In genomic region chr16:29743827-29744531, GRCh38 we compare ENCODE assay signal across 12 cellular contexts. TPM values are rescaled to one million over a fixed set of nuclear protein-coding genes. Genes with fewer than 3 reads are reported as not detected.
DNase-seq lines count a peak whose midpoint lies in the region; ATAC-seq and TF ChIP-seq lines count a peak whose summit lies in the region.
"Had no signal": no experiment of that assay in that cellular context is flagged by ENCODE, and none has a peak within 500 bp of the region (broad histone marks: within the 10 kb centered on the region; RNA-seq: fewer than 3 reads in every experiment).

No MANE protein-coding gene starts in this region.

- CTCF ChIA-PET in activated CD8-positive, alpha-beta memory T cell treated with anti-CD3 and anti-CD28 coated beads, Interleukin-2, amount 10 ng/mL, durations not matched to agents 7 days and 5 days (lab: Charles Lee): interaction anchor here (1.0 to 1.9 kb wide), 5 partner anchors 8 to 72 kb away, joined by 3 to 11 read pairs (median 5); partner anchors contain the start of genes KIF22 and PAGR1

- peaks cover 41 to 65% (median 44%) of the 10 kb centered on the region in 3 donors for H3K4me1 Mint-ChIP-seq in IgD-negative memory B cell
- H3K4me1 Mint-ChIP-seq in activated CD8-positive, alpha-beta memory T cell treated with anti-CD3 and anti-CD28 coated beads, Interleukin-2, amount 10 ng/mL, durations not matched to agents 7 days and 5 days: peaks cover 68% of the 10 kb centered on the region
- H3K4me1 Mint-ChIP-seq in stimulated activated memory B cell treated with anti-CD40 and anti-IgM and Interleukin-4, amounts not matched to agents 10 μg/mL and 1 μg/mL and 100 μg/mL, for 72 hours: peaks cover 69% of the 10 kb centered on the region

- H3K27me3 Mint-ChIP-seq in IgD-negative memory B cell: no peaks in the 10 kb centered on the region
- peaks cover 3% of the 10 kb centered on the region for H3K27me3 Mint-ChIP-seq in activated CD8-positive, alpha-beta memory T cell treated with anti-CD3 and anti-CD28 coated beads, Interleukin-2, amount 10 ng/mL, durations not matched to agents 7 days and 5 days
- no peaks in the 10 kb centered on the region for H3K27me3 Mint-ChIP-seq in stimulated activated memory B cell treated with anti-CD40 and anti-IgM and Interleukin-4, amounts not matched to agents 10 μg/mL and 1 μg/mL and 100 μg/mL, for 72 hours

- H3K4me3 Mint-ChIP-seq in IgD-negative memory B cell: peak overlapping the region; percentile 92 to 99 (median 98)
- H3K4me3 Mint-ChIP-seq in activated CD8-positive, alpha-beta memory T cell treated with anti-CD3 and anti-CD28 coated beads, Interleukin-2, amount 10 ng/mL, durations not matched to agents 7 days and 5 days: peak overlapping the region; percentile 99
- H3K4me3 Mint-ChIP-seq in stimulated activated memory B cell treated with anti-CD40 and anti-IgM and Interleukin-4, amounts not matched to agents 10 μg/mL and 1 μg/mL and 100 μg/mL, for 72 hours: peak overlapping the region; percentile 95

- peaks cover 0 to 4% (median 0%) of the 10 kb centered on the region in 3 donors for H3K9me3 Mint-ChIP-seq in IgD-negative memory B cell
- H3K9me3 Mint-ChIP-seq in activated CD8-positive, alpha-beta memory T cell treated with anti-CD3 and anti-CD28 coated beads, Interleukin-2, amount 10 ng/mL, durations not matched to agents 7 days and 5 days (ENCODE audit: low read depth): no peaks in the 10 kb centered on the region
- H3K9me3 Mint-ChIP-seq in stimulated activated memory B cell treated with anti-CD40 and anti-IgM and Interleukin-4, amounts not matched to agents 10 μg/mL and 1 μg/mL and 100 μg/mL, for 72 hours: no peaks in the 10 kb centered on the region

- H3K27ac Mint-ChIP-seq in IgD-negative memory B cell: peak overlapping the region; percentile 66 to 97 (median 90)
- peak overlapping the region; percentile 61 for H3K27ac Mint-ChIP-seq in activated CD8-positive, alpha-beta memory T cell treated with anti-CD3 and anti-CD28 coated beads, Interleukin-2, amount 10 ng/mL, durations not matched to agents 7 days and 5 days
- H3K27ac Mint-ChIP-seq in stimulated activated memory B cell treated with anti-CD40 and anti-IgM and Interleukin-4, amounts not matched to agents 10 μg/mL and 1 μg/mL and 100 μg/mL, for 72 hours: peak overlapping the region; percentile 89

- peak; percentile 49 for DNase-seq in activated CD8-positive, alpha-beta memory T cell treated with anti-CD3 and anti-CD28 coated beads, Interleukin-2, amount 10 ng/mL, durations not matched to agents 7 days and 5 days
- DNase-seq in effector CD8-positive, alpha-beta T cell (lab: John Stamatoyannopoulos, UW): peak; percentile 21
- DNase-seq in glomerular visceral epithelial cell (ENCODE audit: extremely low spot score): no peak
- DNase-seq: NCI-H2029, PC-3 had no signal

- ATAC-seq in activated CD8-positive, alpha-beta memory T cell treated with anti-CD3 and anti-CD28 coated beads, Interleukin-2, amount 10 ng/mL, durations not matched to agents 7 days and 5 days: no peak
- ATAC-seq in stimulated activated memory B cell treated with anti-CD40 and anti-IgM and Interleukin-4, amounts not matched to agents 10 μg/mL and 1 μg/mL and 100 μg/mL, for 72 hours: no peak
- ATAC-seq in GM18505 (IDR thresholded peaks at IDR 0.05; ENCODE audit: unreplicated experiment) (no peak), HG03460 (IDR thresholded peaks at IDR 0.05; ENCODE audit: unreplicated experiment) (no peak), HG03095 (IDR thresholded peaks at IDR 0.05; ENCODE audit: unreplicated experiment) (no peak)
- ATAC-seq: PC-3 had no signal

- TF ChIP-seq POLR2A in GM18505 (IDR thresholded peaks at IDR 0.05; ENCODE audit: borderline replicate concordance, extremely low read depth, insufficient read depth, insufficient read length): no peak

- peaks cover 16% of the 10 kb centered on the region for H3K36me3 Mint-ChIP-seq in IgD-negative memory B cell
- H3K36me3 Mint-ChIP-seq in activated CD8-positive, alpha-beta memory T cell treated with anti-CD3 and anti-CD28 coated beads, Interleukin-2, amount 10 ng/mL, durations not matched to agents 7 days and 5 days: peaks cover 46% of the 10 kb centered on the region
- peaks cover 29% of the 10 kb centered on the region for H3K36me3 Mint-ChIP-seq in stimulated activated memory B cell treated with anti-CD40 and anti-IgM and Interleukin-4, amounts not matched to agents 10 μg/mL and 1 μg/mL and 100 μg/mL, for 72 hours

RNA-seq across cellular contexts. Expression of gene C16orf54, which starts 1.8 kb away (rescaled TPM):
- polyA plus RNA-seq in IgD-negative memory B cell: 50.6 TPM
- total RNA-seq in activated CD8-positive, alpha-beta memory T cell treated with anti-CD3 and anti-CD28 coated beads, Interleukin-2, amount 10 ng/mL, durations not matched to agents 7 days and 5 days: 10 to 100 TPM; 39.7 to 51.2 TPM
- total RNA-seq: kidney epithelial cell, PC-3 had no signal

RNA-seq across cellular contexts. Expression of gene ZG16, which starts 34.1 kb away (rescaled TPM):
- not detected for polyA plus RNA-seq in IgD-negative memory B cell
- not detected for total RNA-seq in activated CD8-positive, alpha-beta memory T cell treated with anti-CD3 and anti-CD28 coated beads, Interleukin-2, amount 10 ng/mL, durations not matched to agents 7 days and 5 days
- total RNA-seq: kidney epithelial cell, osteoblast, PC-3 had no signal

RNA-seq across cellular contexts. Expression of gene KIF22, which starts 46.6 kb away (rescaled TPM):
- 34.7 TPM for polyA plus RNA-seq in IgD-negative memory B cell
- total RNA-seq in activated CD8-positive, alpha-beta memory T cell treated with anti-CD3 and anti-CD28 coated beads, Interleukin-2, amount 10 ng/mL, durations not matched to agents 7 days and 5 days: 100 to 1,000 TPM; 205 to 266 TPM
